ENCODE assay signal across 3 cellular contexts in genomic region chr5:151766975-151767374, GRCh38.
A peak's percentile ranks its signal among the peaks of the same experiment; 100 is the strongest.
TF ChIP-seq lines count a peak whose summit lies in the region.

No MANE protein-coding gene starts in this region.

TF ChIP-seq in A549, 52 proteins besides CTCF, POLR2A, EP300 and RAD21:
- TF ChIP-seq PBX3 (IDR thresholded peaks at IDR 0.05) (no peak), NPAS2 (CRISPR knock-in tag; IDR thresholded peaks at IDR 0.05; ENCODE audit: borderline replicate concordance) (no peak), TP53 (CRISPR knock-in tag; IDR thresholded peaks at IDR 0.05) (no peak), JUN (IDR thresholded peaks at IDR 0.05) (no peak), GATA3 (IDR thresholded peaks at IDR 0.05; ENCODE audit: borderline replicate concordance) (no peak), MAFK (IDR thresholded peaks at IDR 0.05; ENCODE audit: partially characterized antibody) (peak; percentile 88), ZFP36 (IDR thresholded peaks at IDR 0.05; ENCODE audit: borderline replicate concordance, partially characterized antibody) (no peak), KDM5A (IDR thresholded peaks at IDR 0.05) (no peak)

TF ChIP-seq in IMR-90, 13 proteins besides CTCF, POLR2A, EP300 and RAD21:
- TF ChIP-seq NFE2L2 (IDR thresholded peaks at IDR 0.05; ENCODE audit: low read depth, low read length) (no peak), MAFK (IDR thresholded peaks at IDR 0.05; ENCODE audit: low read depth, low read length) (peak; percentile 72), SMC3 (IDR thresholded peaks at IDR 0.05; ENCODE audit: low read depth, low read length) (no peak)
TF ChIP-seq in IMR-90: peak in this region for 1.

TF ChIP-seq in WTC11, 78 proteins besides CTCF, POLR2A, EP300 and RAD21:
- TF ChIP-seq, protein P1, sequence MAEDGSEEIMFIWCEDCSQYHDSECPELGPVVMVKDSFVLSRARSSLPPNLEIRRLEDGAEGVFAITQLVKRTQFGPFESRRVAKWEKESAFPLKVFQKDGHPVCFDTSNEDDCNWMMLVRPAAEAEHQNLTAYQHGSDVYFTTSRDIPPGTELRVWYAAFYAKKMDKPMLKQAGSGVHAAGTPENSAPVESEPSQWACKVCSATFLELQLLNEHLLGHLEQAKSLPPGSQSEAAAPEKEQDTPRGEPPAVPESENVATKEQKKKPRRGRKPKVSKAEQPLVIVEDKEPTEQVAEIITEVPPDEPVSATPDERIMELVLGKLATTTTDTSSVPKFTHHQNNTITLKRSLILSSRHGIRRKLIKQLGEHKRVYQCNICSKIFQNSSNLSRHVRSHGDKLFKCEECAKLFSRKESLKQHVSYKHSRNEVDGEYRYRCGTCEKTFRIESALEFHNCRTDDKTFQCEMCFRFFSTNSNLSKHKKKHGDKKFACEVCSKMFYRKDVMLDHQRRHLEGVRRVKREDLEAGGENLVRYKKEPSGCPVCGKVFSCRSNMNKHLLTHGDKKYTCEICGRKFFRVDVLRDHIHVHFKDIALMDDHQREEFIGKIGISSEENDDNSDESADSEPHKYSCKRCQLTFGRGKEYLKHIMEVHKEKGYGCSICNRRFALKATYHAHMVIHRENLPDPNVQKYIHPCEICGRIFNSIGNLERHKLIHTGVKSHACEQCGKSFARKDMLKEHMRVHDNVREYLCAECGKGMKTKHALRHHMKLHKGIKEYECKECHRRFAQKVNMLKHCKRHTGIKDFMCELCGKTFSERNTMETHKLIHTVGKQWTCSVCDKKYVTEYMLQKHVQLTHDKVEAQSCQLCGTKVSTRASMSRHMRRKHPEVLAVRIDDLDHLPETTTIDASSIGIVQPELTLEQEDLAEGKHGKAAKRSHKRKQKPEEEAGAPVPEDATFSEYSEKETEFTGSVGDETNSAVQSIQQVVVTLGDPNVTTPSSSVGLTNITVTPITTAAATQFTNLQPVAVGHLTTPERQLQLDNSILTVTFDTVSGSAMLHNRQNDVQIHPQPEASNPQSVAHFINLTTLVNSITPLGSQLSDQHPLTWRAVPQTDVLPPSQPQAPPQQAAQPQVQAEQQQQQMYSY (CRISPR knock-in tag; IDR thresholded peaks at IDR 0.05) = no peak
- TF ChIP-seq, protein P2, sequence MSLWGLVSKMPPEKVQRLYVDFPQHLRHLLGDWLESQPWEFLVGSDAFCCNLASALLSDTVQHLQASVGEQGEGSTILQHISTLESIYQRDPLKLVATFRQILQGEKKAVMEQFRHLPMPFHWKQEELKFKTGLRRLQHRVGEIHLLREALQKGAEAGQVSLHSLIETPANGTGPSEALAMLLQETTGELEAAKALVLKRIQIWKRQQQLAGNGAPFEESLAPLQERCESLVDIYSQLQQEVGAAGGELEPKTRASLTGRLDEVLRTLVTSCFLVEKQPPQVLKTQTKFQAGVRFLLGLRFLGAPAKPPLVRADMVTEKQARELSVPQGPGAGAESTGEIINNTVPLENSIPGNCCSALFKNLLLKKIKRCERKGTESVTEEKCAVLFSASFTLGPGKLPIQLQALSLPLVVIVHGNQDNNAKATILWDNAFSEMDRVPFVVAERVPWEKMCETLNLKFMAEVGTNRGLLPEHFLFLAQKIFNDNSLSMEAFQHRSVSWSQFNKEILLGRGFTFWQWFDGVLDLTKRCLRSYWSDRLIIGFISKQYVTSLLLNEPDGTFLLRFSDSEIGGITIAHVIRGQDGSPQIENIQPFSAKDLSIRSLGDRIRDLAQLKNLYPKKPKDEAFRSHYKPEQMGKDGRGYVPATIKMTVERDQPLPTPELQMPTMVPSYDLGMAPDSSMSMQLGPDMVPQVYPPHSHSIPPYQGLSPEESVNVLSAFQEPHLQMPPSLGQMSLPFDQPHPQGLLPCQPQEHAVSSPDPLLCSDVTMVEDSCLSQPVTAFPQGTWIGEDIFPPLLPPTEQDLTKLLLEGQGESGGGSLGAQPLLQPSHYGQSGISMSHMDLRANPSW (CRISPR knock-in tag; conservative IDR thresholded peaks at IDR 0.05; ENCODE audit: low read depth) = no peak
- TF ChIP-seq ATF2 (CRISPR knock-in tag; IDR thresholded peaks at IDR 0.05; ENCODE audit: borderline replicate concordance, low read depth) = no peak
- TF ChIP-seq IRF2 (CRISPR knock-in tag; IDR thresholded peaks at IDR 0.05; ENCODE audit: borderline replicate concordance, low read depth) = no peak
- TF ChIP-seq ESRRA (CRISPR knock-in tag; IDR thresholded peaks at IDR 0.05; ENCODE audit: borderline replicate concordance) = no peak
- no peak for TF ChIP-seq ATF3 (CRISPR knock-in tag; conservative IDR thresholded peaks at IDR 0.05)
- TF ChIP-seq, protein P3, sequence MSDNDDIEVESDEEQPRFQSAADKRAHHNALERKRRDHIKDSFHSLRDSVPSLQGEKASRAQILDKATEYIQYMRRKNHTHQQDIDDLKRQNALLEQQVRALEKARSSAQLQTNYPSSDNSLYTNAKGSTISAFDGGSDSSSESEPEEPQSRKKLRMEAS (CRISPR knock-in tag; IDR thresholded peaks at IDR 0.05) = no peak
- no peak for TF ChIP-seq ZNF416 (CRISPR knock-in tag; IDR thresholded peaks at IDR 0.05)
- no peak for TF ChIP-seq E2F1 (CRISPR knock-in tag; IDR thresholded peaks at IDR 0.05)
- no peak for TF ChIP-seq ZSCAN18 (CRISPR knock-in tag; IDR thresholded peaks at IDR 0.05)
- no peak for TF ChIP-seq NFATC4 (CRISPR knock-in tag; IDR thresholded peaks at IDR 0.05)
- TF ChIP-seq SMAD4 (CRISPR knock-in tag; IDR thresholded peaks at IDR 0.05) = no peak
- TF ChIP-seq, protein P4, sequence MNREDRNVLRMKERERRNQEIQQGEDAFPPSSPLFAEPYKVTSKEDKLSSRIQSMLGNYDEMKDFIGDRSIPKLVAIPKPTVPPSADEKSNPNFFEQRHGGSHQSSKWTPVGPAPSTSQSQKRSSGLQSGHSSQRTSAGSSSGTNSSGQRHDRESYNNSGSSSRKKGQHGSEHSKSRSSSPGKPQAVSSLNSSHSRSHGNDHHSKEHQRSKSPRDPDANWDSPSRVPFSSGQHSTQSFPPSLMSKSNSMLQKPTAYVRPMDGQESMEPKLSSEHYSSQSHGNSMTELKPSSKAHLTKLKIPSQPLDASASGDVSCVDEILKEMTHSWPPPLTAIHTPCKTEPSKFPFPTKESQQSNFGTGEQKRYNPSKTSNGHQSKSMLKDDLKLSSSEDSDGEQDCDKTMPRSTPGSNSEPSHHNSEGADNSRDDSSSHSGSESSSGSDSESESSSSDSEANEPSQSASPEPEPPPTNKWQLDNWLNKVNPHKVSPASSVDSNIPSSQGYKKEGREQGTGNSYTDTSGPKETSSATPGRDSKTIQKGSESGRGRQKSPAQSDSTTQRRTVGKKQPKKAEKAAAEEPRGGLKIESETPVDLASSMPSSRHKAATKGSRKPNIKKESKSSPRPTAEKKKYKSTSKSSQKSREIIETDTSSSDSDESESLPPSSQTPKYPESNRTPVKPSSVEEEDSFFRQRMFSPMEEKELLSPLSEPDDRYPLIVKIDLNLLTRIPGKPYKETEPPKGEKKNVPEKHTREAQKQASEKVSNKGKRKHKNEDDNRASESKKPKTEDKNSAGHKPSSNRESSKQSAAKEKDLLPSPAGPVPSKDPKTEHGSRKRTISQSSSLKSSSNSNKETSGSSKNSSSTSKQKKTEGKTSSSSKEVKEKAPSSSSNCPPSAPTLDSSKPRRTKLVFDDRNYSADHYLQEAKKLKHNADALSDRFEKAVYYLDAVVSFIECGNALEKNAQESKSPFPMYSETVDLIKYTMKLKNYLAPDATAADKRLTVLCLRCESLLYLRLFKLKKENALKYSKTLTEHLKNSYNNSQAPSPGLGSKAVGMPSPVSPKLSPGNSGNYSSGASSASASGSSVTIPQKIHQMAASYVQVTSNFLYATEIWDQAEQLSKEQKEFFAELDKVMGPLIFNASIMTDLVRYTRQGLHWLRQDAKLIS (CRISPR knock-in tag; IDR thresholded peaks at IDR 0.05; ENCODE audit: borderline replicate concordance) = no peak
- TF ChIP-seq ATF6 (CRISPR knock-in tag; IDR thresholded peaks at IDR 0.05) = no peak
- TF ChIP-seq GTF2I (CRISPR knock-in tag; conservative IDR thresholded peaks at IDR 0.05) = no peak
- no peak for TF ChIP-seq CREB1 (CRISPR knock-in tag; IDR thresholded peaks at IDR 0.05)
- TF ChIP-seq CREM (CRISPR knock-in tag; IDR thresholded peaks at IDR 0.05) = no peak
- no peak for TF ChIP-seq EMX1 (CRISPR knock-in tag; IDR thresholded peaks at IDR 0.05)
- no peak for TF ChIP-seq RORB (CRISPR knock-in tag; IDR thresholded peaks at IDR 0.05)
- TF ChIP-seq, protein P5, sequence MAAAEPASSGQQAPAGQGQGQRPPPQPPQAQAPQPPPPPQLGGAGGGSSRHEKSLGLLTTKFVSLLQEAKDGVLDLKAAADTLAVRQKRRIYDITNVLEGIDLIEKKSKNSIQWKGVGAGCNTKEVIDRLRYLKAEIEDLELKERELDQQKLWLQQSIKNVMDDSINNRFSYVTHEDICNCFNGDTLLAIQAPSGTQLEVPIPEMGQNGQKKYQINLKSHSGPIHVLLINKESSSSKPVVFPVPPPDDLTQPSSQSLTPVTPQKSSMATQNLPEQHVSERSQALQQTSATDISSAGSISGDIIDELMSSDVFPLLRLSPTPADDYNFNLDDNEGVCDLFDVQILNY (CRISPR knock-in tag; IDR thresholded peaks at IDR 0.05) = no peak
TF ChIP-seq in WTC11: peak in this region for 0.
